ENCODE assay signal across 19 cellular contexts in the genomic region with DNA sequence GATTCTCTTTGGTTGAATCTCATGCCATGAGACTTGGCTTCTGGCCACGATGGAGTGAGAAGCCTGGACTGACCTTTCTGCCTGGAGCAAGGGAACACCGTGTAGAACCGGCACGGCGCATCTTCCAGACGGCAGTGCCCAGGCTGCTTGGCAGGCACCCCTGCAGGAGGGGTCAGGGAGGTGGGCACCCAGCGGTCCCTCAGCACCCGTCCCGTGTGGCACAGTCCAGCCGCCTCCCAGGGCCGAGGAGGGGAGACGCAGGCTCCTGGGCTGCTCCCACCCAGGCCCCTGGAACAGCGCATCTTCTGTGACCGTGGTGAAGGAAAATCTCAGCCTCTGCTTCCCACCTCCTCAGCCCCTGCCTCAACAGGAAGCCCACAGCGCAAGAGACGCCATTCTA.
A peak's percentile ranks its signal among the peaks of the same experiment; 100 is the strongest.
DNase-seq lines count a peak whose midpoint lies in the region; ATAC-seq and TF ChIP-seq lines count a peak whose summit lies in the region.
"Had no signal": no experiment of that assay in that cellular context is flagged by ENCODE, and none has a peak within 500 bp of the region (broad histone marks: within the 10 kb centered on the region; RNA-seq: fewer than 3 reads in every experiment).

No MANE protein-coding gene starts in this region.

- H4K91ac ChIP-seq in neuronal stem cell (ENCODE audit: low read depth, low read length, poor library complexity) = no peak overlapping the region

- ATAC-seq in stimulated activated naive CD8-positive, alpha-beta T cell treated with anti-CD3 and anti-CD28 coated beads, Interleukin-15, amount 100 ng/mL, for 72 hours = peak; percentile 24
- no peak for ATAC-seq in stimulated activated naive CD8-positive, alpha-beta T cell treated with anti-CD3 and anti-CD28 coated beads, Interleukin-15, Interleukin-2, amounts not matched to agents 100 U/mL and 50 U/mL, for 24 hours
- ATAC-seq: GM12878 had no signal

- no CpG with 5 or more reads among the region's 16 CpGs for WGBS in neuronal stem cell (ENCODE audit: extremely low coverage in 2 of 2, insufficient read length in 2 of 2, insufficient replicate concordance in 1 of 2), 2 donors

- TF ChIP-seq CTCF in WERI-Rb-1 (IDR thresholded peaks at IDR 0.05; ENCODE audit: low read depth, low read length) = no peak

- H3K9ac ChIP-seq in neuronal stem cell (ENCODE audit: low read depth, low read length, poor library complexity) = no peak overlapping the region
- H3K9ac ChIP-seq: GM23248 had no signal

- H3K4me1 Mint-ChIP-seq in stimulated activated naive CD8-positive, alpha-beta T cell treated with anti-CD3 and anti-CD28 coated beads, Interleukin-15, amount 100 ng/mL, for 72 hours = peaks cover 7% of the 10 kb centered on the region

- H2BK5ac ChIP-seq in neuronal stem cell (ENCODE audit: low read length) = no peak overlapping the region

- H2BK12ac ChIP-seq in neuronal stem cell (ENCODE audit: low read length) = peak overlapping the region; percentile 84

- no peaks in the 10 kb centered on the region for H3K9me3 Mint-ChIP-seq in stimulated activated naive CD8-positive, alpha-beta T cell treated with anti-CD3 and anti-CD28 coated beads, Interleukin-15, amount 100 ng/mL, for 72 hours
- H3K9me3 Mint-ChIP-seq: CD4-positive, alpha-beta T cell; CD8-positive, alpha-beta memory T cell had no signal

- H3K27ac Mint-ChIP-seq in stimulated activated naive CD8-positive, alpha-beta T cell treated with anti-CD3 and anti-CD28 coated beads, Interleukin-15, amount 100 ng/mL, for 72 hours = no peak overlapping the region
- H3K27ac Mint-ChIP-seq: CD14-positive monocyte; CD4-positive, alpha-beta T cell; CD8-positive, alpha-beta memory T cell had no signal

- H3K9me3 ChIP-seq in neuronal stem cell (replicated peaks in 1 of 2; ENCODE audit: control insufficient read depth in 2 of 2, insufficient read depth in 1 of 2, low read depth in 1 of 2, low read length in 2 of 2) = peaks cover 0 to 5% of the 10 kb centered on the region in 2 donors
- no peaks in the 10 kb centered on the region for H3K9me3 ChIP-seq in WERI-Rb-1 (ENCODE audit: severe bottlenecking)

- H3K14ac ChIP-seq in neuronal stem cell (ENCODE audit: low read length) = peak overlapping the region; percentile 9

- H3K4me3 Mint-ChIP-seq in stimulated activated naive CD8-positive, alpha-beta T cell treated with anti-CD3 and anti-CD28 coated beads, Interleukin-15, amount 100 ng/mL, for 72 hours = no peak overlapping the region
- H3K4me3 Mint-ChIP-seq: CD14-positive monocyte; CD4-positive, alpha-beta T cell; CD8-positive, alpha-beta memory T cell had no signal

- H3K79me1 ChIP-seq in neuronal stem cell (ENCODE audit: low read depth, low read length) = no peaks in the 10 kb centered on the region

- H3K23ac ChIP-seq in neuronal stem cell (ENCODE audit: low read depth, low read length, poor library complexity) = no peak overlapping the region

- H3K18ac ChIP-seq in neuronal stem cell (ENCODE audit: low read length) = peak overlapping the region; percentile 64

- no peak overlapping the region for H3K4ac ChIP-seq in neuronal stem cell (ENCODE audit: low read length)

- H3K4me3 ChIP-seq in neuronal stem cell (ENCODE audit: low read length in 2 of 2) = no peak overlapping the region
- no peak overlapping the region for H3K4me3 ChIP-seq in WERI-Rb-1 (ENCODE audit: low read depth, low read length)
- H3K4me3 ChIP-seq: GM12878, GM23248 had no signal

- H3K4me1 ChIP-seq in neuronal stem cell (ENCODE audit: control insufficient read depth in 2 of 2, insufficient read depth in 1 of 2, low read depth in 1 of 2, low read length in 2 of 2) = peaks cover 14 to 16% of the 10 kb centered on the region in 2 donors

- H2AK5ac ChIP-seq in neuronal stem cell (ENCODE audit: low read depth, low read length) = peak overlapping the region; percentile 74

- no peak overlapping the region for H2AFZ ChIP-seq in neuronal stem cell (ENCODE audit: low read length)
- H2AFZ ChIP-seq: GM23248 had no signal

- H3K4me2 ChIP-seq in neuronal stem cell (ENCODE audit: insufficient read depth, low read length, poor library complexity, severe bottlenecking) = no peak overlapping the region

- H3K36me3 ChIP-seq in neuronal stem cell (replicated peaks in 1 of 2; ENCODE audit: control insufficient read depth in 2 of 2, insufficient read depth in 2 of 2, low read length in 2 of 2) (no peaks in the 10 kb centered on the region), WERI-Rb-1 (no peaks in the 10 kb centered on the region)

- no peak overlapping the region for H2BK120ac ChIP-seq in neuronal stem cell (ENCODE audit: low read depth, low read length)

- no peak overlapping the region for H4K8ac ChIP-seq in neuronal stem cell (ENCODE audit: low read depth, low read length)

- H3K27me3 ChIP-seq in neuronal stem cell (ENCODE audit: control insufficient read depth in 3 of 3, insufficient read depth in 3 of 3, low read depth in 1 of 3, low read length in 3 of 3) (peaks cover 0 to 3% (median 0%) of the 10 kb centered on the region in 3 experiments), WERI-Rb-1 (ENCODE audit: insufficient read depth, low read depth, severe bottlenecking) (no peaks in the 10 kb centered on the region)

- DNase-seq in DMS53 (lab: John Stamatoyannopoulos, UW) (peak; percentile 2), DMS53 treated with DMSO at 0.1 percent for 48 hours (lab: John Stamatoyannopoulos, UW; ENCODE audit: unreplicated experiment) (no peak), M059J (ENCODE audit: low read depth) (peak; percentile 8), neuronal stem cell (ENCODE audit: low spot score) (no peak), WERI-Rb-1 (no peak), Kasumi-1 (lab: John Stamatoyannopoulos, UW) (no peak)
- no peak for DNase-seq in stimulated activated naive CD8-positive, alpha-beta T cell treated with anti-CD3 and anti-CD28 coated beads, Interleukin-15, amount 100 ng/mL, for 72 hours
- no peak for DNase-seq in stimulated activated naive CD8-positive, alpha-beta T cell treated with anti-CD3 and anti-CD28 coated beads, Interleukin-15, Interleukin-2, amounts not matched to agents 100 U/mL and 50 U/mL, for 24 hours
- DNase-seq: CD4-positive, alpha-beta T cell; CD8-positive, alpha-beta memory T cell; DMS79; EL; GDM1; GM23248; H7; HCEC 1CT had no signal

- H3K27ac ChIP-seq in neuronal stem cell (replicated peaks; ENCODE audit: low read length) (no peak overlapping the region), WERI-Rb-1 (no peak overlapping the region)
- H3K27ac ChIP-seq: 22Rv1, GM23248 had no signal

- peaks cover 31% of the 10 kb centered on the region for H3K27me3 Mint-ChIP-seq in stimulated activated naive CD8-positive, alpha-beta T cell treated with anti-CD3 and anti-CD28 coated beads, Interleukin-15, amount 100 ng/mL, for 72 hours

- no peak overlapping the region for H2BK15ac ChIP-seq in neuronal stem cell (ENCODE audit: low read length)

Comparison
In these comparisons a context has a peak if more than half of its experiments do, and no peak if none do; other contexts are left out.
1. DNase-seq: peak in DMS53 (single experiment) and M059J (single experiment); none in DMS53 treated with DMSO at 0.1 percent for 48 hours (single experiment), stimulated activated naive CD8-positive, alpha-beta T cell treated with anti-CD3 and anti-CD28 coated beads, Interleukin-15, amount 100 ng/mL, for 72 hours (0 of 2), stimulated activated naive CD8-positive, alpha-beta T cell treated with anti-CD3 and anti-CD28 coated beads, Interleukin-15, Interleukin-2, amounts not matched to agents 100 U/mL and 50 U/mL, for 24 hours (single experiment), neuronal stem cell (single experiment), WERI-Rb-1 (single experiment) and Kasumi-1 (0 of 2).